9 cellular contexts compared by ENCODE assay signal in the genomic region with DNA sequence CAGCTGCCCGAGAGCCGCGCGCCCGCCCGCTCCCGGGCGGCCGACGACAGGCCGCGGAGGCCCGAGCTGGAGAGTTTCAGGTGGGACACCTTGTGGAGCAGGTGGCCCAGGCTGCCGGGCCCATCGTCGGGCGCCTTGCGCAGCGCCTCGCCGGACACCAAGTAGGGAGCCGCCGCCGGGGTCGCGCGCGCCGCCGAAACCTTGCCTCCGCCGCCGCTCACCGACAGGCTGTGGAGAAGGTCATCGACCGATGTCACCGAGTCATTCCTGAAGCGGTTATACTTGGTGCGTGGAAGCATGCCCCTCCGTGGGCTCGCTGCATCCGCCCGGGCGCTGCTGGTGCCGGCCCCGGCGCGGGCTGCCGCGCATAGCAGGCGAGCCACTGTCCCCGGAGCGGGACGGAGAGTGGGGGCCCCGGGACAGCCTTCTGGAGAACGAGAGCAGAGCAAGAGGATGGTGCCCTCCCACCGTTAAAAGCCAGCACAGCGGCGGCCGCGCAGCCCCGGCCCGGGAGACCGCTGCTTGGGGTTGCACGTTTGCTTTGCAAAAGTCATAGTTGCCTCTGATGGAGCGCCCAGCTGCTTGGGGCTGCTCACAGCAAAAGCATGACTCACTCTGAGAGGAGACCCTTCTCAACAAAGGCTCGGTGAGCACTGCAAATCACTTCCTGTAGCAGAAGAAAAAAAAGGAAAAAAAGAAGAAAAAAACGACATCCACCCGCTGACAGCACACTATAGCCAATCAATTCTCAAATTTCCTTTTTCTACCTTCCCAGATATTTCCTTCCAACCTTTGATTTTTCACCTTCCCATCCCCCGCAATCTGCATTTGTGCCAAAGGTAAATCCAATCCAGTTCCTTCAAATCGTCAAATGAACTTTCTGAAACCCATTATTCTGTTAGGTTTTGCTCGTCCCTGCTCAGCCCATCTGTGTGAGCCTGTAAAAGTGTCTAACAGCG. TPM values are rescaled to one million over a fixed set of nuclear protein-coding genes. Genes with fewer than 3 reads are reported as not detected.
DNase-seq lines count a peak whose midpoint lies in the region; ATAC-seq and TF ChIP-seq lines count a peak whose summit lies in the region.
"Had no signal": no experiment of that assay in that cellular context is flagged by ENCODE, and none has a peak within 500 bp of the region (broad histone marks: within the 10 kb centered on the region; RNA-seq: fewer than 3 reads in every experiment).

A gene with protein sequence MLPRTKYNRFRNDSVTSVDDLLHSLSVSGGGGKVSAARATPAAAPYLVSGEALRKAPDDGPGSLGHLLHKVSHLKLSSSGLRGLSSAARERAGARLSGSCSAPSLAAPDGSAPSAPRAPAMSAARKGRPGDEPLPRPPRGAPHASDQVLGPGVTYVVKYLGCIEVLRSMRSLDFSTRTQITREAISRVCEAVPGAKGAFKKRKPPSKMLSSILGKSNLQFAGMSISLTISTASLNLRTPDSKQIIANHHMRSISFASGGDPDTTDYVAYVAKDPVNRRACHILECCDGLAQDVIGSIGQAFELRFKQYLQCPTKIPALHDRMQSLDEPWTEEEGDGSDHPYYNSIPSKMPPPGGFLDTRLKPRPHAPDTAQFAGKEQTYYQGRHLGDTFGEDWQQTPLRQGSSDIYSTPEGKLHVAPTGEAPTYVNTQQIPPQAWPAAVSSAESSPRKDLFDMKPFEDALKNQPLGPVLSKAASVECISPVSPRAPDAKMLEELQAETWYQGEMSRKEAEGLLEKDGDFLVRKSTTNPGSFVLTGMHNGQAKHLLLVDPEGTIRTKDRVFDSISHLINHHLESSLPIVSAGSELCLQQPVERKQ (minus strand): TSS at position 657 of the 959 bp plus-strand sequence. CDS start 358 bp downstream, at position 299.

- peak within 1 kb of the TSS; percentile 64 for H3K14ac ChIP-seq in neuronal stem cell (ENCODE audit: low read length)

- no peak within 1 kb of the TSS for H2BK120ac ChIP-seq in neuronal stem cell (ENCODE audit: low read depth, low read length)

- H3K27ac ChIP-seq in C4-2B: peak within 1 kb of the TSS; percentile 91
- H3K27ac ChIP-seq in neuronal stem cell (replicated peaks; ENCODE audit: low read length): peak within 1 kb of the TSS; percentile 94

- peaks cover 0 to 8% of the 10 kb centered on the region in 2 donors for H3K36me3 ChIP-seq in neuronal stem cell (replicated peaks in 1 of 2; ENCODE audit: control insufficient read depth in 2 of 2, insufficient read depth in 2 of 2, low read length in 2 of 2)

- no peak within 1 kb of the TSS for H4K91ac ChIP-seq in neuronal stem cell (ENCODE audit: low read depth, low read length, poor library complexity)

- peak within 1 kb of the TSS; percentile 84 for H2BK5ac ChIP-seq in neuronal stem cell (ENCODE audit: low read length)

- H3K9me3 ChIP-seq in neuronal stem cell (replicated peaks in 1 of 2; ENCODE audit: control insufficient read depth in 2 of 2, insufficient read depth in 1 of 2, low read depth in 1 of 2, low read length in 2 of 2): no peaks in the 10 kb centered on the region
- H3K9me3 ChIP-seq: mucosa of descending colon had no signal

- H3K36me3 Mint-ChIP-seq in activated T-helper 1 cell treated with anti-CD3 and anti-CD28 coated beads, Interleukin-12 subunit alpha, Interleukin-12 subunit beta, Interleukin-2, Interleukin-4 antibody, amounts not matched to agents 30 ng/mL and 10 ng/mL and 1 ng/mL, durations not matched to agents 14 hours and 24 hours and 36 hours (ENCODE audit: low read depth): no peaks in the 10 kb centered on the region

- DNase-seq in NCI-H446 treated with DMSO at 0.1 percent for 48 hours (lab: John Stamatoyannopoulos, UW): peak; percentile 27
- DNase-seq in epithelial cell of esophagus (ENCODE audit: low read depth): no peak
- peak; percentile 41 for DNase-seq in neuronal stem cell (ENCODE audit: low spot score)
- DNase-seq in activated T-helper 1 cell treated with anti-CD3 and anti-CD28 coated beads, Interleukin-12 subunit alpha, Interleukin-12 subunit beta, Interleukin-2, Interleukin-4 antibody, amounts not matched to agents 30 ng/mL and 10 ng/mL and 1 ng/mL, durations not matched to agents 14 hours and 24 hours and 36 hours (ENCODE audit: low spot score): no peak
- DNase-seq in mesenteric fat pad (ENCODE audit: low spot score): no peak
- no peak for DNase-seq in OCI-M2 (lab: John Stamatoyannopoulos, UW; ENCODE audit: unreplicated experiment)

- no peaks in the 10 kb centered on the region for H3K9me3 Mint-ChIP-seq in activated T-helper 1 cell treated with anti-CD3 and anti-CD28 coated beads, Interleukin-12 subunit alpha, Interleukin-12 subunit beta, Interleukin-2, Interleukin-4 antibody, amounts not matched to agents 30 ng/mL and 10 ng/mL and 1 ng/mL, durations not matched to agents 14 hours and 24 hours and 36 hours

- WGBS in neuronal stem cell (ENCODE audit: extremely low coverage in 2 of 2, insufficient read length in 2 of 2, insufficient replicate concordance in 1 of 2), 2 donors: no CpG with 5 or more reads among the region's 73 CpGs

- H3K23ac ChIP-seq in neuronal stem cell (ENCODE audit: low read depth, low read length, poor library complexity): peak within 1 kb of the TSS; percentile 38

- peak within 1 kb of the TSS; percentile 87 for H2BK15ac ChIP-seq in neuronal stem cell (ENCODE audit: low read length)

- no peak for ATAC-seq in HG02798 (IDR thresholded peaks at IDR 0.05; ENCODE audit: poor library complexity, unreplicated experiment)
- ATAC-seq: mucosa of descending colon had no signal

- H2AFZ ChIP-seq in neuronal stem cell (ENCODE audit: low read length): peak within 1 kb of the TSS; percentile 71

- H3K4me3 Mint-ChIP-seq in activated T-helper 1 cell treated with anti-CD3 and anti-CD28 coated beads, Interleukin-12 subunit alpha, Interleukin-12 subunit beta, Interleukin-2, Interleukin-4 antibody, amounts not matched to agents 30 ng/mL and 10 ng/mL and 1 ng/mL, durations not matched to agents 14 hours and 24 hours and 36 hours: no peak within 1 kb of the TSS

- no peak within 1 kb of the TSS for H4K8ac ChIP-seq in neuronal stem cell (ENCODE audit: low read depth, low read length)

- H3K18ac ChIP-seq in neuronal stem cell (ENCODE audit: low read length): peak within 1 kb of the TSS; percentile 95

- H3K9ac ChIP-seq in neuronal stem cell (ENCODE audit: low read depth, low read length, poor library complexity): peak within 1 kb of the TSS; percentile 88

- H3K27me3 Mint-ChIP-seq in activated T-helper 1 cell treated with anti-CD3 and anti-CD28 coated beads, Interleukin-12 subunit alpha, Interleukin-12 subunit beta, Interleukin-2, Interleukin-4 antibody, amounts not matched to agents 30 ng/mL and 10 ng/mL and 1 ng/mL, durations not matched to agents 14 hours and 24 hours and 36 hours (ENCODE audit: insufficient read depth): peaks cover 63% of the 10 kb centered on the region

- H3K4me3 ChIP-seq in epithelial cell of esophagus (ENCODE audit: low read length): peak within 1 kb of the TSS; percentile 40
- peak within 1 kb of the TSS; percentile 78 to 96 for H3K4me3 ChIP-seq in neuronal stem cell (ENCODE audit: low read length in 2 of 2)
- H3K4me3 ChIP-seq: mucosa of descending colon had no signal

- H3K4me1 ChIP-seq in neuronal stem cell (ENCODE audit: control insufficient read depth in 2 of 2, insufficient read depth in 1 of 2, low read depth in 1 of 2, low read length in 2 of 2): peaks cover 18 to 25% of the 10 kb centered on the region in 2 donors

- H3K79me1 ChIP-seq in neuronal stem cell (ENCODE audit: low read depth, low read length): no peaks in the 10 kb centered on the region

- peak within 1 kb of the TSS; percentile 96 for H3K4me2 ChIP-seq in neuronal stem cell (ENCODE audit: insufficient read depth, low read length, poor library complexity, severe bottlenecking)

- H2BK12ac ChIP-seq in neuronal stem cell (ENCODE audit: low read length): no peak within 1 kb of the TSS

- H2AK5ac ChIP-seq in neuronal stem cell (ENCODE audit: low read depth, low read length): peak within 1 kb of the TSS; percentile 32

- intact Hi-C loops in activated T-helper 1 cell treated with anti-CD3 and anti-CD28 coated beads, Interleukin-12 subunit alpha, Interleukin-12 subunit beta, Interleukin-2, Interleukin-4 antibody, amounts not matched to agents 30 ng/mL and 10 ng/mL and 1 ng/mL, durations not matched to agents 14 hours and 24 hours and 36 hours (cut with micrococcal nuclease): no loop called here

- H3K27me3 ChIP-seq in neuronal stem cell (ENCODE audit: control insufficient read depth in 3 of 3, insufficient read depth in 3 of 3, low read depth in 1 of 3, low read length in 3 of 3): peaks cover 0 to 5% (median 0%) of the 10 kb centered on the region in 3 experiments

- H3K27ac Mint-ChIP-seq in activated T-helper 1 cell treated with anti-CD3 and anti-CD28 coated beads, Interleukin-12 subunit alpha, Interleukin-12 subunit beta, Interleukin-2, Interleukin-4 antibody, amounts not matched to agents 30 ng/mL and 10 ng/mL and 1 ng/mL, durations not matched to agents 14 hours and 24 hours and 36 hours: no peak within 1 kb of the TSS

- H3K4ac ChIP-seq in neuronal stem cell (ENCODE audit: low read length): no peak within 1 kb of the TSS

- TF ChIP-seq CTCF in C4-2B (conservative IDR thresholded peaks at IDR 0.05): no peak
- no peak for TF ChIP-seq CTCF in epithelial cell of esophagus (IDR thresholded peaks at IDR 0.05; ENCODE audit: insufficient read depth, low read depth, low read length, missing control alignments)

- peaks cover 17% of the 10 kb centered on the region for H3K4me1 Mint-ChIP-seq in activated T-helper 1 cell treated with anti-CD3 and anti-CD28 coated beads, Interleukin-12 subunit alpha, Interleukin-12 subunit beta, Interleukin-2, Interleukin-4 antibody, amounts not matched to agents 30 ng/mL and 10 ng/mL and 1 ng/mL, durations not matched to agents 14 hours and 24 hours and 36 hours (ENCODE audit: low read depth)

RNA-seq across cellular contexts. Expression of the gene that starts here (rescaled TPM):
- polyA plus RNA-seq in neuronal stem cell (2013, experiment 1 of 2): 6.9 TPM
- 7.0 TPM for polyA plus RNA-seq in neuronal stem cell (2013, experiment 2 of 2)
- not detected in 2 replicates for total RNA-seq in activated T-helper 1 cell treated with anti-CD3 and anti-CD28 coated beads, Interleukin-12 subunit alpha, Interleukin-12 subunit beta, Interleukin-2, Interleukin-4 antibody, amounts not matched to agents 30 ng/mL and 10 ng/mL and 1 ng/mL, durations not matched to agents 14 hours and 24 hours and 36 hours
- total RNA-seq in mesenteric fat pad: 1.8 TPM

Comparison
In these comparisons a context has a peak if more than half of its experiments do, and no peak if none do; other contexts are left out.
1. DNase-seq: peak in NCI-H446 treated with DMSO at 0.1 percent for 48 hours (single experiment) and neuronal stem cell (single experiment); none in epithelial cell of esophagus (single experiment), activated T-helper 1 cell treated with anti-CD3 and anti-CD28 coated beads, Interleukin-12 subunit alpha, Interleukin-12 subunit beta, Interleukin-2, Interleukin-4 antibody, amounts not matched to agents 30 ng/mL and 10 ng/mL and 1 ng/mL, durations not matched to agents 14 hours and 24 hours and 36 hours (single experiment), mesenteric fat pad (single experiment) and OCI-M2 (single experiment).